Comparison of ENCODE assay signal across 10 cellular contexts in the genomic region with DNA sequence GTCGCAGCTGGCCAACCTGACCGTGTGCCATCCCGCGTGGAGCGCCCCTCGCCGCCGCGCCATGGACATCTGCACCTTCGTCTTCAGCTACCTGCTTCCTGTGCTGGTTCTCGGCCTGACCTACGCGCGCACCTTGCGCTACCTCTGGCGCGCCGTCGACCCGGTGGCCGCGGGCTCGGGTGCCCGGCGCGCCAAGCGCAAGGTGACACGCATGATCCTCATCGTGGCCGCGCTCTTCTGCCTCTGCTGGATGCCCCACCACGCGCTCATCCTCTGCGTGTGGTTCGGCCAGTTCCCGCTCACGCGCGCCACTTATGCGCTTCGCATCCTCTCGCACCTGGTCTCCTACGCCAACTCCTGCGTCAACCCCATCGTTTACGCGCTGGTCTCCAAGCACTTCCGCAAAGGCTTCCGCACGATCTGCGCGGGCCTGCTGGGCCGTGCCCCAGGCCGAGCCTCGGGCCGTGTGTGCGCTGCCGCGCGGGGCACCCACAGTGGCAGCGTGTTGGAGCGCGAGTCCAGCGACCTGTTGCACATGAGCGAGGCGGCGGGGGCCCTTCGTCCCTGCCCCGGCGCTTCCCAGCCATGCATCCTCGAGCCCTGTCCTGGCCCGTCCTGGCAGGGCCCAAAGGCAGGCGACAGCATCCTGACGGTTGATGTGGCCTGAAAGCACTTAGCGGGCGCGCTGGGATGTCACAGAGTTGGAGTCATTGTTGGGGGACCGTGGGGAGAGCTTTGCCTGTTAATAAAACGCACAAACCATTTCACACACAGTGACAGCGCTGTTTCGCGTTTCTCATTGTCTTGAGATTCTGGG. TPM values are rescaled to one million over a fixed set of nuclear protein-coding genes. Genes with fewer than 3 reads are reported as not detected.
DNase-seq lines count a peak whose midpoint lies in the region; ATAC-seq and TF ChIP-seq lines count a peak whose summit lies in the region.
"Had no signal": no experiment of that assay in that cellular context is flagged by ENCODE, and none has a peak within 500 bp of the region (broad histone marks: within the 10 kb centered on the region; RNA-seq: fewer than 3 reads in every experiment).

No MANE protein-coding gene starts in this region.

- H3K4me1 Mint-ChIP-seq in activated CD4-positive, alpha-beta T cell treated with anti-CD3 and anti-CD28 coated beads for 36 hours, result peaks cover 44% of the 10 kb centered on the region
- H3K4me1 Mint-ChIP-seq in activated CD8-positive, alpha-beta T cell treated with anti-CD3 and anti-CD28 coated beads, Interleukin-2, amount 10 ng/mL, durations not matched to agents 7 days and 5 days (ENCODE audit: low read depth), result peaks cover 33% of the 10 kb centered on the region
- peaks cover 5% of the 10 kb centered on the region for H3K4me1 Mint-ChIP-seq in glutamatergic neuron (ENCODE audit: low read depth, unreplicated experiment)
- H3K4me1 Mint-ChIP-seq in stimulated activated effector memory CD8-positive, alpha-beta T cell treated with anti-CD3 and anti-CD28 coated beads, Interleukin-12 subunit alpha, Interleukin-12 subunit beta, amount 100 ng/mL, for 72 hours, result peaks cover 33% of the 10 kb centered on the region

- peak overlapping the region; percentile 57 for H3K4me3 Mint-ChIP-seq in activated CD4-positive, alpha-beta T cell treated with anti-CD3 and anti-CD28 coated beads for 36 hours
- H3K4me3 Mint-ChIP-seq in activated CD8-positive, alpha-beta T cell treated with anti-CD3 and anti-CD28 coated beads, Interleukin-2, amount 10 ng/mL, durations not matched to agents 7 days and 5 days, result peak overlapping the region; percentile 67
- peak overlapping the region; percentile 78 for H3K4me3 Mint-ChIP-seq in glutamatergic neuron (ENCODE audit: unreplicated experiment)
- peak overlapping the region; percentile 68 for H3K4me3 Mint-ChIP-seq in stimulated activated effector memory CD8-positive, alpha-beta T cell treated with anti-CD3 and anti-CD28 coated beads, Interleukin-12 subunit alpha, Interleukin-12 subunit beta, amount 100 ng/mL, for 72 hours

- ATAC-seq in activated CD4-positive, alpha-beta T cell treated with anti-CD3 and anti-CD28 coated beads for 36 hours, result no peak
- ATAC-seq in activated CD8-positive, alpha-beta T cell treated with anti-CD3 and anti-CD28 coated beads, Interleukin-2, amount 10 ng/mL, durations not matched to agents 7 days and 5 days, result peak; percentile 11
- peak; percentile 5 for ATAC-seq in stimulated activated effector memory CD8-positive, alpha-beta T cell treated with anti-CD3 and anti-CD28 coated beads, Interleukin-12 subunit alpha, Interleukin-12 subunit beta, amount 100 ng/mL, for 72 hours
- ATAC-seq in GM19328 (IDR thresholded peaks at IDR 0.05; ENCODE audit: unreplicated experiment), result no peak
- ATAC-seq: Right ventricle myocardium inferior had no signal

- peak overlapping the region; percentile 51 for H3K27ac Mint-ChIP-seq in activated CD4-positive, alpha-beta T cell treated with anti-CD3 and anti-CD28 coated beads for 36 hours
- peak overlapping the region; percentile 81 for H3K27ac Mint-ChIP-seq in activated CD8-positive, alpha-beta T cell treated with anti-CD3 and anti-CD28 coated beads, Interleukin-2, amount 10 ng/mL, durations not matched to agents 7 days and 5 days
- no peak overlapping the region for H3K27ac Mint-ChIP-seq in glutamatergic neuron (ENCODE audit: unreplicated experiment)
- no peak overlapping the region for H3K27ac Mint-ChIP-seq in stimulated activated effector memory CD8-positive, alpha-beta T cell treated with anti-CD3 and anti-CD28 coated beads, Interleukin-12 subunit alpha, Interleukin-12 subunit beta, amount 100 ng/mL, for 72 hours

- intact Hi-C loops in activated CD4-positive, alpha-beta T cell treated with anti-CD3 and anti-CD28 coated beads for 36 hours (cut with DNase I, micrococcal nuclease), result loop anchor here in 1 of 2 experiments (5.0 kb wide), 1 partner anchor 65 kb away; no protein-coding TSS in a partner anchor

- POLR2A ChIA-PET in activated CD4-positive, alpha-beta T cell treated with anti-CD3 and anti-CD28 coated beads for 36 hours (lab: Charles Lee), result interaction anchor here (0.7 to 0.9 kb wide), 2 partner anchors 10 to 342 kb away, joined by 3 to 7 read pairs; no protein-coding TSS in a partner anchor
- POLR2A ChIA-PET in activated CD8-positive, alpha-beta T cell treated with anti-CD3 and anti-CD28 coated beads, Interleukin-2, amount 10 ng/mL, durations not matched to agents 7 days and 5 days (lab: Charles Lee), result interaction anchor here (0.7 to 1.4 kb wide), 5 partner anchors 15 to 198 kb away, joined by 3 to 4 read pairs (median 3); a partner anchor contains a TSS

- peaks cover 3% of the 10 kb centered on the region for H3K36me3 Mint-ChIP-seq in activated CD4-positive, alpha-beta T cell treated with anti-CD3 and anti-CD28 coated beads for 36 hours (ENCODE audit: low read depth)
- H3K36me3 Mint-ChIP-seq in activated CD8-positive, alpha-beta T cell treated with anti-CD3 and anti-CD28 coated beads, Interleukin-2, amount 10 ng/mL, durations not matched to agents 7 days and 5 days (ENCODE audit: low read depth), result peaks cover 5% of the 10 kb centered on the region
- no peaks in the 10 kb centered on the region for H3K36me3 Mint-ChIP-seq in glutamatergic neuron (ENCODE audit: unreplicated experiment)
- peaks cover 8% of the 10 kb centered on the region for H3K36me3 Mint-ChIP-seq in stimulated activated effector memory CD8-positive, alpha-beta T cell treated with anti-CD3 and anti-CD28 coated beads, Interleukin-12 subunit alpha, Interleukin-12 subunit beta, amount 100 ng/mL, for 72 hours

- CTCF ChIA-PET in activated CD4-positive, alpha-beta T cell treated with anti-CD3 and anti-CD28 coated beads for 36 hours (lab: Charles Lee), result interaction anchor here (1.2 to 1.3 kb wide), 2 partner anchors 202 to 308 kb away, joined by 3 to 4 read pairs; no protein-coding TSS in a partner anchor
- CTCF ChIA-PET in activated CD8-positive, alpha-beta T cell treated with anti-CD3 and anti-CD28 coated beads, Interleukin-2, amount 10 ng/mL, durations not matched to agents 7 days and 5 days (lab: Charles Lee), result interaction anchor here (1.0 to 2.1 kb wide), 3 partner anchors 63 to 321 kb away, joined by 3 to 7 read pairs (median 4); no protein-coding TSS in a partner anchor

- DNase-seq in activated CD4-positive, alpha-beta T cell treated with anti-CD3 and anti-CD28 coated beads for 36 hours, result peak; percentile 71
- no peak for DNase-seq in activated CD4-positive, alpha-beta T cell treated with anti-CD3 and anti-CD28 coated beads for 1 hour
- DNase-seq in activated CD8-positive, alpha-beta T cell treated with anti-CD3 and anti-CD28 coated beads, Interleukin-2, amount 10 ng/mL, durations not matched to agents 7 days and 5 days, result peak; percentile 72
- no peak for DNase-seq in glutamatergic neuron
- no peak for DNase-seq in stimulated activated effector memory CD8-positive, alpha-beta T cell treated with anti-CD3 and anti-CD28 coated beads, Interleukin-12 subunit alpha, Interleukin-12 subunit beta, amount 100 ng/mL, for 72 hours (ENCODE audit: low spot score in 2 of 2)
- DNase-seq in NCI-H82 treated with DMSO at 0.1 percent for 48 hours (lab: John Stamatoyannopoulos, UW; ENCODE audit: unreplicated experiment), result no peak
- DNase-seq in NCI-H524 treated with DMSO at 0.1 percent for 48 hours (lab: John Stamatoyannopoulos, UW), result no peak
- DNase-seq: uterus had no signal

- TF ChIP-seq CTCF in glutamatergic neuron (IDR thresholded peaks at IDR 0.05; ENCODE audit: partially characterized antibody, unreplicated experiment), result no peak

- no peaks in the 10 kb centered on the region for H3K9me3 Mint-ChIP-seq in activated CD4-positive, alpha-beta T cell treated with anti-CD3 and anti-CD28 coated beads for 36 hours (ENCODE audit: low read depth)
- H3K9me3 Mint-ChIP-seq in activated CD8-positive, alpha-beta T cell treated with anti-CD3 and anti-CD28 coated beads, Interleukin-2, amount 10 ng/mL, durations not matched to agents 7 days and 5 days (ENCODE audit: insufficient read depth), result no peaks in the 10 kb centered on the region
- peaks cover 11% of the 10 kb centered on the region for H3K9me3 Mint-ChIP-seq in glutamatergic neuron (ENCODE audit: unreplicated experiment)
- no peaks in the 10 kb centered on the region for H3K9me3 Mint-ChIP-seq in stimulated activated effector memory CD8-positive, alpha-beta T cell treated with anti-CD3 and anti-CD28 coated beads, Interleukin-12 subunit alpha, Interleukin-12 subunit beta, amount 100 ng/mL, for 72 hours

- peaks cover 40% of the 10 kb centered on the region for H3K27me3 Mint-ChIP-seq in activated CD4-positive, alpha-beta T cell treated with anti-CD3 and anti-CD28 coated beads for 36 hours
- H3K27me3 Mint-ChIP-seq in activated CD8-positive, alpha-beta T cell treated with anti-CD3 and anti-CD28 coated beads, Interleukin-2, amount 10 ng/mL, durations not matched to agents 7 days and 5 days (ENCODE audit: low read depth), result peaks cover 54% of the 10 kb centered on the region
- H3K27me3 Mint-ChIP-seq in glutamatergic neuron (ENCODE audit: unreplicated experiment), result peaks cover 35% of the 10 kb centered on the region

RNA-seq across cellular contexts. Expression of a gene that starts 2.0 kb away (rescaled TPM):
- total RNA-seq in activated CD4-positive, alpha-beta T cell treated with anti-CD3 and anti-CD28 coated beads for 36 hours, result 1 to 10 TPM; 4.8 to 5.4 TPM
- under 1 TPM; 0.18 to 0.34 TPM for total RNA-seq in activated CD8-positive, alpha-beta T cell treated with anti-CD3 and anti-CD28 coated beads, Interleukin-2, amount 10 ng/mL, durations not matched to agents 7 days and 5 days
- 1.9 TPM for total RNA-seq in glutamatergic neuron (ENCODE audit: unreplicated experiment)
- total RNA-seq: Right ventricle myocardium inferior, uterus had no signal

RNA-seq across cellular contexts. Expression of a gene that starts 2.4 kb away (rescaled TPM):
- 1 to 10 TPM; 5.9 to 6.4 TPM for total RNA-seq in activated CD4-positive, alpha-beta T cell treated with anti-CD3 and anti-CD28 coated beads for 36 hours
- under 1 TPM in 1 of 2 experiments, not detected in 1; 0.18 TPM for total RNA-seq in activated CD8-positive, alpha-beta T cell treated with anti-CD3 and anti-CD28 coated beads, Interleukin-2, amount 10 ng/mL, durations not matched to agents 7 days and 5 days
- total RNA-seq in glutamatergic neuron (ENCODE audit: unreplicated experiment), result 3.3 TPM
- total RNA-seq: Right ventricle myocardium inferior, uterus had no signal

RNA-seq across cellular contexts. Expression of a gene that starts 4.7 kb away (rescaled TPM):
- 100 to 1,000 TPM; 151 to 174 TPM for total RNA-seq in activated CD4-positive, alpha-beta T cell treated with anti-CD3 and anti-CD28 coated beads for 36 hours
- total RNA-seq in activated CD8-positive, alpha-beta T cell treated with anti-CD3 and anti-CD28 coated beads, Interleukin-2, amount 10 ng/mL, durations not matched to agents 7 days and 5 days, result 10 to 100 TPM; 85.1 to 86.0 TPM
- 48.4 TPM for total RNA-seq in glutamatergic neuron (ENCODE audit: unreplicated experiment)

RNA-seq across cellular contexts. Expression of a gene that starts 26.6 kb away (rescaled TPM):
- 10 to 100 TPM; 73.0 to 77.0 TPM for total RNA-seq in activated CD4-positive, alpha-beta T cell treated with anti-CD3 and anti-CD28 coated beads for 36 hours
- 100 to 1,000 TPM; 126 to 129 TPM for total RNA-seq in activated CD8-positive, alpha-beta T cell treated with anti-CD3 and anti-CD28 coated beads, Interleukin-2, amount 10 ng/mL, durations not matched to agents 7 days and 5 days
- total RNA-seq in glutamatergic neuron (ENCODE audit: unreplicated experiment), result 249 TPM

RNA-seq across cellular contexts. Expression of a gene that starts 49.9 kb away (rescaled TPM):
- under 1 TPM; 0.04 to 0.16 TPM for total RNA-seq in activated CD4-positive, alpha-beta T cell treated with anti-CD3 and anti-CD28 coated beads for 36 hours
- under 1 TPM; 0.34 to 0.47 TPM for total RNA-seq in activated CD8-positive, alpha-beta T cell treated with anti-CD3 and anti-CD28 coated beads, Interleukin-2, amount 10 ng/mL, durations not matched to agents 7 days and 5 days
- total RNA-seq in glutamatergic neuron (ENCODE audit: unreplicated experiment), result not detected

Comparison
In these comparisons a context has a peak if more than half of its experiments do, and no peak if none do; other contexts are left out.
1. DNase-seq: peak in activated CD4-positive, alpha-beta T cell treated with anti-CD3 and anti-CD28 coated beads for 36 hours (single experiment) and activated CD8-positive, alpha-beta T cell treated with anti-CD3 and anti-CD28 coated beads, Interleukin-2, amount 10 ng/mL, durations not matched to agents 7 days and 5 days (single experiment); none in activated CD4-positive, alpha-beta T cell treated with anti-CD3 and anti-CD28 coated beads for 1 hour (single experiment), glutamatergic neuron (single experiment), stimulated activated effector memory CD8-positive, alpha-beta T cell treated with anti-CD3 and anti-CD28 coated beads, Interleukin-12 subunit alpha, Interleukin-12 subunit beta, amount 100 ng/mL, for 72 hours (0 of 2), NCI-H82 treated with DMSO at 0.1 percent for 48 hours (single experiment) and NCI-H524 treated with DMSO at 0.1 percent for 48 hours (single experiment).
2. ATAC-seq: peak in activated CD8-positive, alpha-beta T cell treated with anti-CD3 and anti-CD28 coated beads, Interleukin-2, amount 10 ng/mL, durations not matched to agents 7 days and 5 days (single experiment) and stimulated activated effector memory CD8-positive, alpha-beta T cell treated with anti-CD3 and anti-CD28 coated beads, Interleukin-12 subunit alpha, Interleukin-12 subunit beta, amount 100 ng/mL, for 72 hours (single experiment); none in activated CD4-positive, alpha-beta T cell treated with anti-CD3 and anti-CD28 coated beads for 36 hours (single experiment) and GM19328 (single experiment).
3. H3K27ac Mint-ChIP-seq: peak in activated CD4-positive, alpha-beta T cell treated with anti-CD3 and anti-CD28 coated beads for 36 hours (single experiment) and activated CD8-positive, alpha-beta T cell treated with anti-CD3 and anti-CD28 coated beads, Interleukin-2, amount 10 ng/mL, durations not matched to agents 7 days and 5 days (single experiment); none in glutamatergic neuron (single experiment) and stimulated activated effector memory CD8-positive, alpha-beta T cell treated with anti-CD3 and anti-CD28 coated beads, Interleukin-12 subunit alpha, Interleukin-12 subunit beta, amount 100 ng/mL, for 72 hours (single experiment).
4. Peak in every context shown above with its lines, with median percentiles within 50 percentile points of each other: H3K4me3 Mint-ChIP-seq.